In genomic region chr6:141326426-141326825, GRCh38 we compare ENCODE assay signal across 7 cellular contexts.
DNase-seq lines count a peak whose midpoint lies in the region; ATAC-seq lines count a peak whose summit lies in the region.

No MANE protein-coding gene starts in this region.

- peaks cover 5% of the 10 kb centered on the region for H3K4me1 Mint-ChIP-seq in activated T-helper 17 cell treated with anti-CD3 and anti-CD28 coated beads, Interleukin-2, amount 50 U/mL, for 72 hours

- no peaks in the 10 kb centered on the region for H3K27me3 Mint-ChIP-seq in activated T-helper 17 cell treated with anti-CD3 and anti-CD28 coated beads, Interleukin-2, amount 50 U/mL, for 72 hours

- peak overlapping the region; percentile 69 for H3K27ac Mint-ChIP-seq in activated T-helper 17 cell treated with anti-CD3 and anti-CD28 coated beads, Interleukin-2, amount 50 U/mL, for 72 hours

- peak overlapping the region; percentile 26 for H3K4me3 Mint-ChIP-seq in activated T-helper 17 cell treated with anti-CD3 and anti-CD28 coated beads, Interleukin-2, amount 50 U/mL, for 72 hours

- DNase-seq in LHCN-M2 (ENCODE audit: low read depth) = peak; percentile 99
- peak; percentile 36 for DNase-seq in hepatic stellate cell (ENCODE audit: low spot score)
- DNase-seq in stimulated activated CD8-positive, alpha-beta memory T cell treated with anti-CD3 and anti-CD28 coated beads, Interleukin-15, amount 100 ng/mL, for 48 hours (ENCODE audit: low read depth in 2 of 2) = peak; percentile 42 to 43
- no peak for DNase-seq in NCI-H187 (lab: John Stamatoyannopoulos, UW)

- H3K36me3 Mint-ChIP-seq in activated T-helper 17 cell treated with anti-CD3 and anti-CD28 coated beads, Interleukin-2, amount 50 U/mL, for 72 hours (ENCODE audit: low read depth) = no peaks in the 10 kb centered on the region

- peak; percentile 63 for ATAC-seq in GM19351 (IDR thresholded peaks at IDR 0.05; ENCODE audit: unreplicated experiment)
- ATAC-seq in activated T-helper 17 cell treated with anti-CD3 and anti-CD28 coated beads, Interleukin-2, amount 50 U/mL, for 72 hours (replicated peaks) = peak; percentile 100
- ATAC-seq in GM19324 (IDR thresholded peaks at IDR 0.05; ENCODE audit: low FRiP score, unreplicated experiment) = no peak

- no peaks in the 10 kb centered on the region for H3K9me3 Mint-ChIP-seq in activated T-helper 17 cell treated with anti-CD3 and anti-CD28 coated beads, Interleukin-2, amount 50 U/mL, for 72 hours

Comparison
In these comparisons a context has a peak if more than half of its experiments do, and no peak if none do; other contexts are left out.
1. DNase-seq: peak in LHCN-M2 (single experiment), hepatic stellate cell (single experiment) and stimulated activated CD8-positive, alpha-beta memory T cell treated with anti-CD3 and anti-CD28 coated beads, Interleukin-15, amount 100 ng/mL, for 48 hours (2 of 2); none in NCI-H187 (0 of 2).